In the genomic region with DNA sequence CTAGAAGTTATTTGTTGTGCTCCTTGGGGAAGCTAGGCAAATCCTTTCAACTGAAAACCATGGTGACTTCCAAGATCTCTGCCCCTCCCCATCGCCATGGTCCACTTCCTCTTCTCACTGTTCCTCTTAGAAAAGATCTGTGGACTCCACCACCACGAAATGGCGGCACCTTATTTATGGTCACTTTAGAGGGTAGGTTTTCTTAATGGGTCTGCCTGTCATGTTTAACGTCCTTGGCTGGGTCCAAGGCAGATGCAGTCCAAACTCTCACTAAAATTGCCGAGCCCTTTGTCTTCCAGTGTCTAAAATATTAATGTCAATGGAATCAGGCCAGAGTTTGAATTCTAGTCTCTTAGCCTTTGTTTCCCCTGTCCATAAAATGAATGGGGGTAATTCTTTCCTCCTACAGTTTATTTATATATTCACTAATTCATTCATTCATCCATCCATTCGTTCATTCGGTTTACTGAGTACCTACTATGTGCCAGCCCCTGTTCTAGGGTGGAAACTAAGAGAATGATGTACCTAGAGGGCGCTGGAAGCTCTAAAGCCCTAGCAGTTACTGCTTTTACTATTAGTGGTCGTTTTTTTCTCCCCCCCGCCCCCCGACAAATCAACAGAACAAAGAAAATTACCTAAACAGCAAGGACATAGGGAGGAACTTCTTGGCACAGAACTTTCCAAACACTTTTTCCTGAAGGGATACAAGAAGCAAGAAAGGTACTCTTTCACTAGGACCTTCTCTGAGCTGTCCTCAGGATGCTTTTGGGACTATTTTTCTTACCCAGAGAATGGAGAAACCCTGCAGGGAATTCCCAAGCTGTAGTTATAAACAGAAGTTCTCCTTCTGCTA, we compare ENCODE assay signal across 8 cellular contexts. TPM values are rescaled to one million over a fixed set of nuclear protein-coding genes. Genes with fewer than 3 reads are reported as not detected.
DNase-seq lines count a peak whose midpoint lies in the region; ATAC-seq and TF ChIP-seq lines count a peak whose summit lies in the region.

No MANE protein-coding gene starts in this region.

- TF ChIP-seq CTCF in brain (conservative IDR thresholded peaks at IDR 0.05), result peak; percentile 21 to 24

- peak overlapping the region; percentile 96 to 100 (median 99) for H3K4me3 Mint-ChIP-seq in brain

- H3K27ac ChIP-seq in layer of hippocampus (ENCODE audit: low read depth, low read length) (peak overlapping the region; percentile 97), substantia nigra (ENCODE audit: low read depth, low read length, poor library complexity, severe bottlenecking) (peak overlapping the region; percentile 98)

- peaks cover 0 to 1% (median under 1%) of the 10 kb centered on the region in 5 experiments for H3K9me3 Mint-ChIP-seq in brain

- H3K27me3 ChIP-seq in layer of hippocampus (ENCODE audit: control insufficient read depth, insufficient read depth, low read length), result no peaks in the 10 kb centered on the region

- ATAC-seq in GM19324 (IDR thresholded peaks at IDR 0.05; ENCODE audit: low FRiP score, unreplicated experiment), result no peak
- ATAC-seq in GM19035 (IDR thresholded peaks at IDR 0.05; ENCODE audit: unreplicated experiment), result no peak

- DNase-seq in Ammon's horn (ENCODE audit: low spot score) (peak; percentile 59), OCI-M1 (lab: John Stamatoyannopoulos, UW) (peak; percentile 92), substantia nigra (lab: John Stamatoyannopoulos, UW) (peak in 20 of 49 donors; percentile 1 to 60 (median 12))

- H3K36me3 Mint-ChIP-seq in brain, result peaks cover 3% of the 10 kb centered on the region

- H3K27ac Mint-ChIP-seq in brain, result peak overlapping the region; percentile 94 to 100 (median 99)

- peaks cover 12% of the 10 kb centered on the region for H3K27me3 Mint-ChIP-seq in brain

- H3K4me1 Mint-ChIP-seq in brain, result peaks cover 23% of the 10 kb centered on the region

- TF ChIP-seq POLR2A in GM19193 (IDR thresholded peaks at IDR 0.05; ENCODE audit: extremely low read depth, insufficient read depth, insufficient read length), result peak; percentile 59

RNA-seq across cellular contexts. Expression of gene PATL2, which starts 0.7 kb away (rescaled TPM):
- 0.31 TPM for polyA plus RNA-seq in brain (ENCODE audit: insufficient read depth, low read depth, low replicate concordance)

RNA-seq across cellular contexts. Expression of gene B2M, which starts 0.9 kb away (rescaled TPM):
- polyA plus RNA-seq in brain (ENCODE audit: insufficient read depth, low read depth, low replicate concordance), result 864 TPM

RNA-seq across cellular contexts. Expression of gene TRIM69, which starts 25.9 kb away (rescaled TPM):
- 39.7 TPM for polyA plus RNA-seq in brain (ENCODE audit: insufficient read depth, low read depth, low replicate concordance)

RNA-seq across cellular contexts. Expression of gene SPG11, which starts 47.0 kb away (rescaled TPM):
- 24.1 TPM for polyA plus RNA-seq in brain (ENCODE audit: insufficient read depth, low read depth, low replicate concordance)
